20 cellular contexts compared by ENCODE assay signal in genomic region chr4:122205687-122206086, GRCh38. TPM values are rescaled to one million over a fixed set of nuclear protein-coding genes. Genes with fewer than 3 reads are reported as not detected.
A peak's percentile ranks its signal among the peaks of the same experiment; 100 is the strongest.
DNase-seq lines count a peak whose midpoint lies in the region; ATAC-seq, FAIRE-seq and TF ChIP-seq lines count a peak whose summit lies in the region.
"Had no signal": no experiment of that assay in that cellular context is flagged by ENCODE, and none has a peak within 500 bp of the region (broad histone marks: within the 10 kb centered on the region; RNA-seq: fewer than 3 reads in every experiment).

No MANE protein-coding gene starts in this region.

- no peaks in the 10 kb centered on the region for H3K27me3 ChIP-seq in bronchial epithelial cell (ENCODE audit: control insufficient read depth, insufficient read depth, low read length)
- H3K27me3 ChIP-seq: sigmoid colon, stomach, upper lobe of right lung had no signal

- peaks cover 1% of the 10 kb centered on the region for H3K36me3 ChIP-seq in bronchial epithelial cell (ENCODE audit: control insufficient read depth, insufficient read depth, low read length)

- ATAC-seq in HG02981 (IDR thresholded peaks at IDR 0.05; ENCODE audit: unreplicated experiment) (no peak), HG03457 (IDR thresholded peaks at IDR 0.05; ENCODE audit: unreplicated experiment) (no peak)
- ATAC-seq: upper lobe of right lung had no signal

- DNase-seq in NCI-H69 (lab: John Stamatoyannopoulos, UW) (peak; percentile 15), bronchial epithelial cell (ENCODE audit: low read depth) (peak; percentile 18), kidney glomerular epithelial cell (lab: John Stamatoyannopoulos, UW) (no peak)
- no peak for DNase-seq in stimulated activated CD4-positive, alpha-beta T cell treated with anti-CD3 and anti-CD28 coated beads, Interleukin-4, amount 100 ng/mL, for 1 hour
- DNase-seq: activated CD4-positive, alpha-beta T cell treated with anti-CD3 and anti-CD28 coated beads, Interleukin-2, amount 10 ng/mL, durations not matched to agents 24 days and 14 days; activated gamma-delta T cell; effector CD4-positive, alpha-beta T cell; glutamatergic neuron; NCI-H187 treated with DMSO at 0.1 percent for 48 hours; NCI-H510A; RPMI8226; sigmoid colon; stimulated activated CD4-positive, alpha-beta T cell treated with anti-CD3 and anti-CD28 coated beads, Interleukin-1b, Interleukin-23, amount 100 ng/mL, for 48 hours; stomach; upper lobe of right lung had no signal

- TF ChIP-seq CTCF in 22Rv1 (IDR thresholded peaks at IDR 0.05), result peak; percentile 43
- TF ChIP-seq CTCF in bronchial epithelial cell (IDR thresholded peaks at IDR 0.05; ENCODE audit: insufficient read depth, low read length, severe bottlenecking), result no peak

- no peak overlapping the region for H3K4me3 ChIP-seq in bronchial epithelial cell (ENCODE audit: low read depth, low read length)
- H3K4me3 ChIP-seq: lung, sigmoid colon, stomach, upper lobe of right lung had no signal

- no peak overlapping the region for H3K27ac ChIP-seq in 22Rv1
- H3K27ac ChIP-seq: sigmoid colon, stomach, upper lobe of right lung had no signal

- FAIRE-seq in G401.6 (lab: Jason Lieb, UNC) (peak; percentile 39), bronchial epithelial cell (lab: Jason Lieb, UNC) (no peak)

RNA-seq across cellular contexts. Expression of gene BLTP1, which starts 53.6 kb away (rescaled TPM):
- 46.1 and 54.8 TPM in 2 replicates for total RNA-seq in bronchial epithelial cell

Comparison
In these comparisons a context has a peak if more than half of its experiments do, and no peak if none do; other contexts are left out.
1. DNase-seq: peak in NCI-H69 (single experiment) and bronchial epithelial cell (single experiment); none in stimulated activated CD4-positive, alpha-beta T cell treated with anti-CD3 and anti-CD28 coated beads, Interleukin-4, amount 100 ng/mL, for 1 hour (single experiment) and kidney glomerular epithelial cell (single experiment).